Comparison of ENCODE assay signal across 11 cellular contexts in genomic region chr1:235651170-235651806, GRCh38. TPM values are rescaled to one million over a fixed set of nuclear protein-coding genes. Genes with fewer than 3 reads are reported as not detected.
DNase-seq lines count a peak whose midpoint lies in the region; ATAC-seq and TF ChIP-seq lines count a peak whose summit lies in the region.
"Had no signal": no experiment of that assay in that cellular context is flagged by ENCODE, and none has a peak within 500 bp of the region (broad histone marks: within the 10 kb centered on the region; RNA-seq: fewer than 3 reads in every experiment).

No MANE protein-coding gene starts in this region.

- H3K27ac ChIP-seq in fibroblast of lung (ENCODE audit: insufficient read depth, low read length) (no peak overlapping the region), substantia nigra (ENCODE audit: low read depth, low read length, poor library complexity, severe bottlenecking) (no peak overlapping the region), lower lobe of right lung (no peak overlapping the region)

- peak overlapping the region; percentile 75 for H3K4me3 Mint-ChIP-seq in activated CD4-positive, alpha-beta T cell treated with anti-CD3 and anti-CD28 coated beads, Interleukin-2, amount 10 ng/mL, durations not matched to agents 24 days and 14 days
- peak overlapping the region; percentile 75 for H3K4me3 Mint-ChIP-seq in T-helper 17 cell
- peak overlapping the region; percentile 60 for H3K4me3 Mint-ChIP-seq in osteocyte (ENCODE audit: unreplicated experiment)

- intact Hi-C loops in activated CD4-positive, alpha-beta T cell treated with anti-CD3 and anti-CD28 coated beads, Interleukin-2, amount 10 ng/mL, durations not matched to agents 24 days and 14 days (cut with micrococcal nuclease), result no loop called here
- intact Hi-C loops in lower lobe of right lung (cut with DNase I), result no loop called here

- H3K27ac Mint-ChIP-seq in activated CD4-positive, alpha-beta T cell treated with anti-CD3 and anti-CD28 coated beads, Interleukin-2, amount 10 ng/mL, durations not matched to agents 24 days and 14 days, result peak overlapping the region; percentile 69
- peak overlapping the region; percentile 69 for H3K27ac Mint-ChIP-seq in T-helper 17 cell
- H3K27ac Mint-ChIP-seq in osteocyte (ENCODE audit: unreplicated experiment), result no peak overlapping the region

- H3K4me1 Mint-ChIP-seq in activated CD4-positive, alpha-beta T cell treated with anti-CD3 and anti-CD28 coated beads, Interleukin-2, amount 10 ng/mL, durations not matched to agents 24 days and 14 days, result peaks cover 20% of the 10 kb centered on the region
- H3K4me1 Mint-ChIP-seq in T-helper 17 cell (peaks cover 11% of the 10 kb centered on the region), osteocyte (ENCODE audit: unreplicated experiment) (peaks cover 16% of the 10 kb centered on the region)

- no peaks in the 10 kb centered on the region for H3K4me1 ChIP-seq in fibroblast of lung (ENCODE audit: control insufficient read depth, extremely low read depth, insufficient read depth, low read length)
- peaks cover 26% of the 10 kb centered on the region for H3K4me1 ChIP-seq in lower lobe of right lung

- H3K27me3 ChIP-seq in fibroblast of lung (ENCODE audit: control insufficient read depth, insufficient read depth, low read length), result peaks cover 21% of the 10 kb centered on the region
- peaks cover 73% of the 10 kb centered on the region for H3K27me3 ChIP-seq in lower lobe of right lung (ENCODE audit: low read depth)

- no peaks in the 10 kb centered on the region for H3K79me2 ChIP-seq in fibroblast of lung (ENCODE audit: control insufficient read depth, insufficient read depth, low read length)

- no peaks in the 10 kb centered on the region for H3K36me3 ChIP-seq in fibroblast of lung (ENCODE audit: control insufficient read depth, insufficient read depth, low read length)
- H3K36me3 ChIP-seq in lower lobe of right lung, result no peaks in the 10 kb centered on the region

- H3K4me3 ChIP-seq in fibroblast of lung (replicated peaks in 1 of 4; ENCODE audit: control extremely low read depth in 1 of 4, insufficient read depth in 1 of 4, low read depth in 3 of 4, low read length in 4 of 4) (peak overlapping the region in 1 of 4 experiments; percentile 28), lower lobe of right lung (no peak overlapping the region)

- H3K27me3 Mint-ChIP-seq in activated CD4-positive, alpha-beta T cell treated with anti-CD3 and anti-CD28 coated beads, Interleukin-2, amount 10 ng/mL, durations not matched to agents 24 days and 14 days, result peaks cover 66% of the 10 kb centered on the region
- H3K27me3 Mint-ChIP-seq in T-helper 17 cell (peaks cover 60% of the 10 kb centered on the region), osteocyte (ENCODE audit: unreplicated experiment) (peaks cover 56% of the 10 kb centered on the region)

- ATAC-seq in T-helper 17 cell (no peak), lower lobe of right lung (no peak)
- ATAC-seq: activated CD4-positive, CD25-positive, alpha-beta regulatory T cell treated with anti-CD3 and anti-CD28 coated beads, Interleukin-2, amount 50 U/mL, for 24 hours had no signal

- H3K9me3 ChIP-seq in T-helper 17 cell (ENCODE audit: control insufficient read depth, low read length, poor library complexity, severe bottlenecking), result no peaks in the 10 kb centered on the region
- no peaks in the 10 kb centered on the region for H3K9me3 ChIP-seq in fibroblast of lung (ENCODE audit: control insufficient read depth, insufficient read depth, low read depth, low read length)
- H3K9me3 ChIP-seq in lower lobe of right lung, result no peaks in the 10 kb centered on the region

- no peak overlapping the region for H2AFZ ChIP-seq in fibroblast of lung (ENCODE audit: low read length)

- no peaks in the 10 kb centered on the region for H4K20me1 ChIP-seq in fibroblast of lung (ENCODE audit: control insufficient read depth, extremely low read depth, insufficient read depth, low read length)

- DNase-seq in activated CD4-positive, alpha-beta T cell treated with anti-CD3 and anti-CD28 coated beads, Interleukin-2, amount 10 ng/mL, durations not matched to agents 24 days and 14 days, result no peak
- DNase-seq in activated CD4-positive, alpha-beta T cell treated with anti-CD3 and anti-CD28 coated beads, Interleukin-2, amount 50 U/mL, for 1 hour, result no peak
- DNase-seq in T-helper 17 cell (no peak), fibroblast of lung (ENCODE audit: low read depth in 2 of 2) (no peak), osteocyte (ENCODE audit: extremely low spot score, unreplicated experiment) (no peak), substantia nigra (lab: John Stamatoyannopoulos, UW) (no peak), lower lobe of right lung (no peak), COLO829 (ENCODE audit: low spot score) (no peak)
- DNase-seq: aorta had no signal

- TF ChIP-seq CTCF in fibroblast of lung (conservative IDR thresholded peaks at IDR 0.05 in 1 of 2, IDR thresholded peaks at IDR 0.05 in 1 of 2; ENCODE audit: low read depth in 1 of 2, low read length in 2 of 2), result no peak
- TF ChIP-seq CTCF in osteocyte (IDR thresholded peaks at IDR 0.05), result no peak
- no peak for TF ChIP-seq CTCF in lower lobe of right lung (IDR thresholded peaks at IDR 0.05)

- H3K9ac ChIP-seq in fibroblast of lung (ENCODE audit: insufficient read depth, low read length), result no peak overlapping the region

- H3K36me3 Mint-ChIP-seq in activated CD4-positive, alpha-beta T cell treated with anti-CD3 and anti-CD28 coated beads, Interleukin-2, amount 10 ng/mL, durations not matched to agents 24 days and 14 days (ENCODE audit: low read depth), result peaks cover 23% of the 10 kb centered on the region
- H3K36me3 Mint-ChIP-seq in T-helper 17 cell (ENCODE audit: low read depth), result peaks cover 6% of the 10 kb centered on the region
- H3K36me3 Mint-ChIP-seq in osteocyte (ENCODE audit: unreplicated experiment), result peaks cover 2% of the 10 kb centered on the region

- peaks cover 3% of the 10 kb centered on the region for H3K9me3 Mint-ChIP-seq in activated CD4-positive, alpha-beta T cell treated with anti-CD3 and anti-CD28 coated beads, Interleukin-2, amount 10 ng/mL, durations not matched to agents 24 days and 14 days
- no peaks in the 10 kb centered on the region for H3K9me3 Mint-ChIP-seq in osteocyte (ENCODE audit: unreplicated experiment)

- peak overlapping the region; percentile 71 for H3K4me2 ChIP-seq in fibroblast of lung (ENCODE audit: extremely low read depth, insufficient read depth, low read length)

RNA-seq across cellular contexts. Expression of gene GNG4, which starts 1.7 kb away (rescaled TPM):
- total RNA-seq in activated CD4-positive, alpha-beta T cell treated with anti-CD3 and anti-CD28 coated beads, Interleukin-2, amount 10 ng/mL, durations not matched to agents 24 days and 14 days, result 76.2 and 77.2 TPM in 2 replicates
- total RNA-seq in T-helper 17 cell (not detected), fibroblast of lung (under 0.01 TPM in 2 replicates), osteocyte (0.34 and 0.83 TPM in 2 replicates), lower lobe of right lung (not detected)
- 0.06 and 0.10 TPM in 2 replicates for polyA plus RNA-seq in fibroblast of lung
- 0.22 TPM in 1 of 2 replicates, not detected in the other for polyA plus RNA-seq in fibroblast of lung (2012)
- not detected in 2 replicates for polyA minus RNA-seq in fibroblast of lung (ENCODE audit: low replicate concordance)
- total RNA-seq: subcutaneous adipose tissue had no signal

Comparison
In these comparisons a context has a peak if more than half of its experiments do, and no peak if none do; other contexts are left out.
1. RNA of gene GNG4, which starts 1.7 kb away (total RNA-seq): 76.2 to 77.2 TPM in activated CD4-positive, alpha-beta T cell treated with anti-CD3 and anti-CD28 coated beads, Interleukin-2, amount 10 ng/mL, durations not matched to agents 24 days and 14 days; 0.34 to 0.83 TPM in osteocyte, not detected in lower lobe of right lung (single experiment), not detected in T-helper 17 cell and under 0.01 TPM in fibroblast of lung; every median in the first group is over 10 times any median in the second.
2. Peak in every context shown above with its lines, with median percentiles within 50 percentile points of each other: H3K4me3 Mint-ChIP-seq.